1 cellular context compared by ENCODE assay signal in genomic region chr5:122102825-122103224, GRCh38.
TF ChIP-seq lines count a peak whose summit lies in the region.

No MANE protein-coding gene starts in this region.

TF ChIP-seq in K562, 482 proteins besides CTCF, POLR2A, EP300 and RAD21 (continued from another document):
- TF ChIP-seq ZBTB5 (IDR thresholded peaks at IDR 0.05) = no peak
- TF ChIP-seq ETV1 (tag; conservative IDR thresholded peaks at IDR 0.05; ENCODE audit: low read depth) = peak; percentile 32
